ENCODE assay signal across 22 cellular contexts in genomic region chr12:15334225-15334624, GRCh38. TPM values are rescaled to one million over a fixed set of nuclear protein-coding genes. Genes with fewer than 3 reads are reported as not detected.
A peak's percentile ranks its signal among the peaks of the same experiment; 100 is the strongest.
DNase-seq lines count a peak whose midpoint lies in the region; ATAC-seq, FAIRE-seq and TF ChIP-seq lines count a peak whose summit lies in the region.
"Had no signal": no experiment of that assay in that cellular context is flagged by ENCODE, and none has a peak within 500 bp of the region (broad histone marks: within the 10 kb centered on the region; RNA-seq: fewer than 3 reads in every experiment).

No MANE protein-coding gene starts in this region.

- H3K9ac ChIP-seq in astrocyte (ENCODE audit: low read length) (no peak overlapping the region), smooth muscle cell (ENCODE audit: low read depth) (no peak overlapping the region)

- H3K79me2 ChIP-seq in astrocyte (ENCODE audit: insufficient read depth, low read length) (no peaks in the 10 kb centered on the region), smooth muscle cell (ENCODE audit: low read depth) (no peaks in the 10 kb centered on the region)

- H3K27ac Mint-ChIP-seq in astrocyte (ENCODE audit: unreplicated experiment), result no peak overlapping the region
- H3K27ac Mint-ChIP-seq: CD4-positive, alpha-beta T cell; GM23338; HFFc6 had no signal

- WGBS in smooth muscle cell (ENCODE audit: low lambda C conversion rate), result 88% methylated on average over 2 of the region's 2 CpGs

- H3K27ac ChIP-seq in astrocyte (ENCODE audit: low read depth, low read length) (no peak overlapping the region), smooth muscle cell (ENCODE audit: low read depth) (no peak overlapping the region), substantia nigra (ENCODE audit: low read depth, low read length, poor library complexity, severe bottlenecking) (no peak overlapping the region)
- H3K27ac ChIP-seq: A549, C4-2B had no signal

- H3K4me1 Mint-ChIP-seq in astrocyte (ENCODE audit: low read depth, unreplicated experiment), result peaks cover 21% of the 10 kb centered on the region
- H3K4me1 Mint-ChIP-seq: GM23338 had no signal

- H3K27me3 ChIP-seq in astrocyte (ENCODE audit: insufficient read depth, low read length), result no peaks in the 10 kb centered on the region
- H3K27me3 ChIP-seq in smooth muscle cell (ENCODE audit: low read depth), result peaks cover 23% of the 10 kb centered on the region

- H2AFZ ChIP-seq in astrocyte (ENCODE audit: low read depth, low read length) (no peak overlapping the region), smooth muscle cell (ENCODE audit: low read depth) (no peak overlapping the region)
- H2AFZ ChIP-seq: GM23338 had no signal

- FAIRE-seq in astrocyte (lab: Jason Lieb, UNC), result peak; percentile 13
- FAIRE-seq: A549, D721Med, GM12892, GM18507, H54, HTR-8/SVneo had no signal

- peaks cover 11% of the 10 kb centered on the region for H3K27me3 Mint-ChIP-seq in astrocyte (ENCODE audit: low read depth, unreplicated experiment)

- H3K4me2 ChIP-seq in astrocyte (ENCODE audit: low read length) (no peak overlapping the region), smooth muscle cell (no peak overlapping the region)
- H3K4me2 ChIP-seq: A549, GM23338 had no signal

- H3K36me3 ChIP-seq in astrocyte (ENCODE audit: insufficient read depth, low read length), result no peaks in the 10 kb centered on the region
- H3K36me3 ChIP-seq in smooth muscle cell (ENCODE audit: low read depth), result no peaks in the 10 kb centered on the region

- no peaks in the 10 kb centered on the region for H3F3A ChIP-seq in smooth muscle cell (ENCODE audit: low read depth)

- TF ChIP-seq CTCF in astrocyte (IDR thresholded peaks at IDR 0.05; ENCODE audit: insufficient read depth, low read depth, low read length) (no peak), epithelial cell of esophagus (IDR thresholded peaks at IDR 0.05; ENCODE audit: insufficient read depth, low read depth, low read length, missing control alignments) (no peak), smooth muscle cell (IDR thresholded peaks at IDR 0.05; ENCODE audit: borderline replicate concordance, insufficient read depth, poor library complexity, severe bottlenecking) (no peak)

- DNase-seq in HCEC 1CT (peak; percentile 55), astrocyte (ENCODE audit: low read depth) (no peak), epithelial cell of esophagus (ENCODE audit: low read depth) (peak; percentile 61), smooth muscle cell (lab: John Stamatoyannopoulos, UW; ENCODE audit: unreplicated experiment) (no peak), substantia nigra (lab: John Stamatoyannopoulos, UW) (no peak), foreskin melanocyte (no peak)
- DNase-seq: AML-193; Caco-2; CD4-positive, alpha-beta T cell; GDM1; HFFc6; IMR-90 had no signal

- no peaks in the 10 kb centered on the region for H4K20me1 ChIP-seq in astrocyte (ENCODE audit: insufficient read depth, low read length)
- H4K20me1 ChIP-seq in smooth muscle cell (ENCODE audit: low read depth), result no peaks in the 10 kb centered on the region

- no peaks in the 10 kb centered on the region for H3K36me3 Mint-ChIP-seq in astrocyte (ENCODE audit: low read depth, unreplicated experiment)

- H3K4me1 ChIP-seq in astrocyte (ENCODE audit: insufficient read depth, low read length), result peaks cover 5% of the 10 kb centered on the region
- no peaks in the 10 kb centered on the region for H3K4me1 ChIP-seq in smooth muscle cell (ENCODE audit: low read depth)
- H3K4me1 ChIP-seq: Caco-2 had no signal

- H3K4me3 ChIP-seq in astrocyte (ENCODE audit: insufficient read depth, low read depth, low read length), result no peak overlapping the region
- no peak overlapping the region for H3K4me3 ChIP-seq in epithelial cell of esophagus (ENCODE audit: low read length)
- no peak overlapping the region for H3K4me3 ChIP-seq in smooth muscle cell
- H3K4me3 ChIP-seq: A549, GM23338 had no signal

- no peak overlapping the region for H3K4me3 Mint-ChIP-seq in astrocyte (ENCODE audit: unreplicated experiment)
- H3K4me3 Mint-ChIP-seq: CD4-positive, alpha-beta T cell; GM23338; HFFc6 had no signal

- ATAC-seq in HG03196 (IDR thresholded peaks at IDR 0.05; ENCODE audit: unreplicated experiment), result no peak
- ATAC-seq: A549, GM23338, HCT116 had no signal

- H3K9me3 ChIP-seq in astrocyte (ENCODE audit: insufficient read depth, low read depth, low read length) (no peaks in the 10 kb centered on the region), smooth muscle cell (replicated peaks; ENCODE audit: low read depth) (no peaks in the 10 kb centered on the region)
- H3K9me3 ChIP-seq: A549, Caco-2 had no signal

- H3K9me3 Mint-ChIP-seq in astrocyte (ENCODE audit: unreplicated experiment), result no peaks in the 10 kb centered on the region
- H3K9me3 Mint-ChIP-seq: CD4-positive, alpha-beta T cell; GM23338; HFFc6 had no signal

RNA-seq across cellular contexts. Expression of gene PTPRO, which starts 11.9 kb away (rescaled TPM):
- total RNA-seq in astrocyte, result 0.12 and 0.39 TPM in 2 replicates
- not detected in 2 replicates for total RNA-seq in smooth muscle cell
- polyA plus RNA-seq in smooth muscle cell, result not detected in 2 replicates
- total RNA-seq: Caco-2 had no signal

Comparison
In these comparisons a context has a peak if more than half of its experiments do, and no peak if none do; other contexts are left out.
1. DNase-seq: peak in HCEC 1CT (single experiment) and epithelial cell of esophagus (single experiment); none in astrocyte (single experiment), smooth muscle cell (single experiment), substantia nigra (0 of 49) and foreskin melanocyte (single experiment).